In genomic region chr1:217506878-217507277, GRCh38 we compare ENCODE assay signal across 22 cellular contexts.
DNase-seq lines count a peak whose midpoint lies in the region; ATAC-seq and TF ChIP-seq lines count a peak whose summit lies in the region.
"Had no signal": no experiment of that assay in that cellular context is flagged by ENCODE, and none has a peak within 500 bp of the region (broad histone marks: within the 10 kb centered on the region; RNA-seq: fewer than 3 reads in every experiment).

No MANE protein-coding gene starts in this region.

- H3K4me3 Mint-ChIP-seq in MCF 10A (ENCODE audit: unreplicated experiment), result no peak overlapping the region
- H3K4me3 Mint-ChIP-seq in activated naive CD8-positive, alpha-beta T cell treated with anti-CD3 and anti-CD28 coated beads, Interleukin-2, amount 50 U/mL, for 24 hours, result no peak overlapping the region
- H3K4me3 Mint-ChIP-seq: CD14-positive monocyte; central memory CD8-positive, alpha-beta T cell; H9 had no signal

- no peaks in the 10 kb centered on the region for H3K9me3 ChIP-seq in breast epithelium
- H3K9me3 ChIP-seq: esophagus squamous epithelium, mucosa of descending colon, psoas muscle had no signal

- peaks cover 8% of the 10 kb centered on the region for H3K4me1 Mint-ChIP-seq in MCF 10A (ENCODE audit: insufficient read depth, unreplicated experiment)
- H3K4me1 Mint-ChIP-seq in activated naive CD8-positive, alpha-beta T cell treated with anti-CD3 and anti-CD28 coated beads, Interleukin-2, amount 50 U/mL, for 24 hours, result no peaks in the 10 kb centered on the region
- H3K4me1 Mint-ChIP-seq: CD14-positive monocyte; central memory CD8-positive, alpha-beta T cell; H9 had no signal

- intact Hi-C loops in MCF 10A (cut with micrococcal nuclease) (no loop called here), breast epithelium (cut with DNase I; ENCODE audit: low total_unique reads) (no loop called here)

- peaks cover 11% of the 10 kb centered on the region for H3K36me3 Mint-ChIP-seq in MCF 10A (ENCODE audit: insufficient read depth, unreplicated experiment)
- peaks cover 9% of the 10 kb centered on the region for H3K36me3 Mint-ChIP-seq in activated naive CD8-positive, alpha-beta T cell treated with anti-CD3 and anti-CD28 coated beads, Interleukin-2, amount 50 U/mL, for 24 hours (ENCODE audit: low read depth)

- ATAC-seq in GM21528 (IDR thresholded peaks at IDR 0.05; ENCODE audit: low FRiP score, unreplicated experiment), result no peak
- no peak for ATAC-seq in activated naive CD8-positive, alpha-beta T cell treated with anti-CD3 and anti-CD28 coated beads, Interleukin-2, amount 50 U/mL, for 24 hours
- ATAC-seq: left ventricle myocardium superior, mucosa of descending colon, psoas muscle, Right ventricle myocardium inferior had no signal

- H3K36me3 ChIP-seq in breast epithelium, result no peaks in the 10 kb centered on the region

- H3K27ac ChIP-seq in breast epithelium (no peak overlapping the region), coronary artery (no peak overlapping the region)
- H3K27ac ChIP-seq: esophagus squamous epithelium, psoas muscle had no signal

- H3K4me3 ChIP-seq in breast epithelium, result no peak overlapping the region
- no peak overlapping the region for H3K4me3 ChIP-seq in epithelial cell of esophagus (ENCODE audit: low read length)
- no peak overlapping the region for H3K4me3 ChIP-seq in coronary artery
- H3K4me3 ChIP-seq: esophagus squamous epithelium, mucosa of descending colon, psoas muscle had no signal

- no peaks in the 10 kb centered on the region for H3K27me3 ChIP-seq in breast epithelium
- H3K27me3 ChIP-seq: esophagus squamous epithelium had no signal

- CTCF ChIA-PET in MCF 10A (lab: Yijun Ruan, JAX), result interaction anchor here (0.5 kb wide), 1 partner anchor 96 kb away, joined by 3 read pairs; no protein-coding TSS in a partner anchor

- no peak overlapping the region for H3K27ac Mint-ChIP-seq in MCF 10A (ENCODE audit: low read depth, unreplicated experiment)
- no peak overlapping the region for H3K27ac Mint-ChIP-seq in activated naive CD8-positive, alpha-beta T cell treated with anti-CD3 and anti-CD28 coated beads, Interleukin-2, amount 50 U/mL, for 24 hours
- H3K27ac Mint-ChIP-seq: CD14-positive monocyte, H9 had no signal

- TF ChIP-seq CTCF in MCF 10A (IDR thresholded peaks at IDR 0.05; ENCODE audit: unreplicated experiment), result no peak
- TF ChIP-seq CTCF in breast epithelium (IDR thresholded peaks at IDR 0.05), result no peak
- TF ChIP-seq CTCF in epithelial cell of esophagus (IDR thresholded peaks at IDR 0.05; ENCODE audit: insufficient read depth, low read depth, low read length, missing control alignments), result no peak
- TF ChIP-seq CTCF in coronary artery (IDR thresholded peaks at IDR 0.05), result no peak

- no peaks in the 10 kb centered on the region for H3K27me3 Mint-ChIP-seq in MCF 10A (ENCODE audit: insufficient read depth, unreplicated experiment)
- no peaks in the 10 kb centered on the region for H3K27me3 Mint-ChIP-seq in activated naive CD8-positive, alpha-beta T cell treated with anti-CD3 and anti-CD28 coated beads, Interleukin-2, amount 50 U/mL, for 24 hours
- H3K27me3 Mint-ChIP-seq: central memory CD8-positive, alpha-beta T cell had no signal

- POLR2A ChIA-PET in MCF 10A (lab: Yijun Ruan, JAX), result no interaction called here

- no TSS peak for BruUV-seq in MCF 10A (replicated peaks; lab: Mats Ljungman, UMichigan)

- no peaks in the 10 kb centered on the region for H3K4me1 ChIP-seq in breast epithelium
- H3K4me1 ChIP-seq: esophagus squamous epithelium, psoas muscle had no signal

- DNase-seq in MCF 10A (ENCODE audit: unreplicated experiment) (peak; percentile 18), breast epithelium (ENCODE audit: low spot score in 2 of 2) (no peak), NCI-H226 (peak; percentile 7), epithelial cell of esophagus (ENCODE audit: low read depth) (peak; percentile 91), coronary artery (ENCODE audit: low spot score) (no peak)
- DNase-seq in activated CD4-positive, alpha-beta T cell treated with anti-CD3 and anti-CD28 coated beads for 48 hours, result no peak
- no peak for DNase-seq in activated naive CD8-positive, alpha-beta T cell treated with anti-CD3 and anti-CD28 coated beads, Interleukin-2, amount 50 U/mL, for 24 hours
- DNase-seq: activated CD4-positive, alpha-beta T cell treated with anti-CD3 and anti-CD28 coated beads for 4 hours; amygdala; DMS 273 treated with DMSO at 0.1 percent for 48 hours; effector CD4-positive, alpha-beta T cell; esophagus squamous epithelium; H9; left ventricle myocardium superior; mucosa of descending colon; NCI-H345; psoas muscle; stimulated activated CD8-positive, alpha-beta memory T cell treated with anti-CD3 and anti-CD28 coated beads, Interleukin-4, amount 100 ng/mL, for 48 hours had no signal

- no peak for TF ChIP-seq POLR2A in breast epithelium (IDR thresholded peaks at IDR 0.05)

- H3K9me3 Mint-ChIP-seq in MCF 10A (ENCODE audit: unreplicated experiment), result no peaks in the 10 kb centered on the region
- no peaks in the 10 kb centered on the region for H3K9me3 Mint-ChIP-seq in activated naive CD8-positive, alpha-beta T cell treated with anti-CD3 and anti-CD28 coated beads, Interleukin-2, amount 50 U/mL, for 24 hours
- H3K9me3 Mint-ChIP-seq: central memory CD8-positive, alpha-beta T cell; H9 had no signal

Comparison
In these comparisons a context has a peak if more than half of its experiments do, and no peak if none do; other contexts are left out.
1. DNase-seq: peak in MCF 10A (single experiment), NCI-H226 (single experiment) and epithelial cell of esophagus (single experiment); none in breast epithelium (0 of 2), activated CD4-positive, alpha-beta T cell treated with anti-CD3 and anti-CD28 coated beads for 48 hours (single experiment), activated naive CD8-positive, alpha-beta T cell treated with anti-CD3 and anti-CD28 coated beads, Interleukin-2, amount 50 U/mL, for 24 hours (single experiment) and coronary artery (single experiment).